Comparison of ENCODE assay signal across 17 cellular contexts in genomic region chr21:36282568-36283230, GRCh38. TPM values are rescaled to one million over a fixed set of nuclear protein-coding genes. Genes with fewer than 3 reads are reported as not detected.
DNase-seq lines count a peak whose midpoint lies in the region; ATAC-seq, FAIRE-seq and TF ChIP-seq lines count a peak whose summit lies in the region.
"Had no signal": no experiment of that assay in that cellular context is flagged by ENCODE, and none has a peak within 500 bp of the region (broad histone marks: within the 10 kb centered on the region; RNA-seq: fewer than 3 reads in every experiment).

No MANE protein-coding gene starts in this region.

- no peak for ATAC-seq in HG03135 (IDR thresholded peaks at IDR 0.05; ENCODE audit: unreplicated experiment)

- no peaks in the 10 kb centered on the region for H3K9me3 ChIP-seq in SJCRH30 (replicated peaks)
- H3K9me3 ChIP-seq: Caco-2, left ventricle myocardium inferior, pancreas, spleen had no signal

- peaks cover 39% of the 10 kb centered on the region for H3K4me1 ChIP-seq in SJCRH30
- H3K4me1 ChIP-seq: Caco-2, left ventricle myocardium inferior, pancreas, spleen had no signal

- peak overlapping the region; percentile 78 for H3K27ac ChIP-seq in SJCRH30
- H3K27ac ChIP-seq: cardiac muscle cell, left ventricle myocardium inferior, pancreas, spleen had no signal

- no peak for TF ChIP-seq CTCF in fibroblast of mammary gland (conservative IDR thresholded peaks at IDR 0.05; ENCODE audit: control insufficient read depth, insufficient read depth, low read depth, low read length)

- H3K4me3 ChIP-seq in SJCRH30 (no peak overlapping the region), fibroblast of mammary gland (ENCODE audit: control insufficient read depth, low read depth, low read length) (no peak overlapping the region)
- H3K4me3 ChIP-seq: cardiac muscle cell, left ventricle myocardium inferior, pancreas, spleen had no signal

- H3K36me3 ChIP-seq in SJCRH30, result no peaks in the 10 kb centered on the region
- H3K36me3 ChIP-seq: cardiac muscle cell, pancreas had no signal

- FAIRE-seq in RCC 7860 (lab: Jason Lieb, UNC), result no peak
- FAIRE-seq: pancreas had no signal

- H3K27me3 ChIP-seq in SJCRH30, result no peaks in the 10 kb centered on the region
- H3K27me3 ChIP-seq: cardiac muscle cell, pancreas, spleen had no signal

- DNase-seq in A172 (ENCODE audit: low spot score) (peak; percentile 75), H4 (ENCODE audit: low spot score) (peak; percentile 51), SJCRH30 (peak; percentile 63 to 80), fibroblast of mammary gland (ENCODE audit: low read depth) (peak; percentile 28), HK-2 (ENCODE audit: unreplicated experiment) (no peak), RCC 7860 (ENCODE audit: low spot score) (no peak), OCI-M2 (lab: John Stamatoyannopoulos, UW; ENCODE audit: unreplicated experiment) (no peak)
- DNase-seq: activated naive CD4-positive, alpha-beta T cell treated with Interleukin-2 at 50 U/mL for 16 hours; Caco-2; left ventricle myocardium inferior; NCI-H2081; NCI-H524 treated with DMSO at 0.1 percent for 48 hours; pancreas; spleen; SW 1271 had no signal

RNA-seq across cellular contexts. Expression of gene MORC3, which starts 37.3 kb away (rescaled TPM):
- 43.0 and 49.1 TPM in 2 replicates for total RNA-seq in A172 (2014; rRNA removed; shearing (Covaris generic))
- total RNA-seq in H4 (2014; rRNA removed; shearing (Covaris generic)), result 14.3 and 17.7 TPM in 2 replicates
- total RNA-seq in SJCRH30 (2014; rRNA removed; shearing (Covaris generic)), result 37.3 and 42.9 TPM in 2 replicates

Comparison
In these comparisons a context has a peak if more than half of its experiments do, and no peak if none do; other contexts are left out.
1. DNase-seq: peak in A172 (single experiment), H4 (single experiment), SJCRH30 (2 of 2) and fibroblast of mammary gland (single experiment); none in HK-2 (single experiment), RCC 7860 (single experiment) and OCI-M2 (single experiment).